1 cellular context compared by ENCODE assay signal in genomic region chr6:12001706-12002070, GRCh38.
TF ChIP-seq lines count a peak whose summit lies in the region.

No MANE protein-coding gene starts in this region.

TF ChIP-seq in HepG2, 621 proteins besides CTCF, POLR2A, EP300 and RAD21 (continued from another document):
- TF ChIP-seq ZNF512B (CRISPR knock-in tag; IDR thresholded peaks at IDR 0.05; ENCODE audit: borderline replicate concordance) (0 out of 2 replicates have a peak, but pooled peaks have one; percentile 52), SOX13 (IDR thresholded peaks at IDR 0.05) (no peak), SOX13 (CRISPR knock-in tag; conservative IDR thresholded peaks at IDR 0.05 in 1 of 2, IDR thresholded peaks at IDR 0.05 in 1 of 2) (peak in 1 of 2 experiments; percentile 82; a peak in 2 of 4 replicates), ZFX (CRISPR knock-in tag; IDR thresholded peaks at IDR 0.05; ENCODE audit: low read depth) (no peak), ZNF605 (CRISPR knock-in tag; IDR thresholded peaks at IDR 0.05) (no peak), E2F1 (CRISPR knock-in tag; IDR thresholded peaks at IDR 0.05) (no peak), CEBPB (IDR thresholded peaks at IDR 0.05; ENCODE audit: borderline replicate concordance, low read depth, low read length) (peak; percentile 70; the same call in 1 of the 2 replicates), RXRB (CRISPR knock-in tag; IDR thresholded peaks at IDR 0.05; ENCODE audit: borderline replicate concordance) (peak; percentile 55), KDM2A (CRISPR knock-in tag; IDR thresholded peaks at IDR 0.05; ENCODE audit: borderline replicate concordance, low read depth) (no peak), SYNCRIP (IDR thresholded peaks at IDR 0.05; ENCODE audit: insufficient read depth, low read depth, low read length) (no peak), HNF4A (CRISPR knock-in tag; IDR thresholded peaks at IDR 0.05) (peak; percentile 89), SUZ12 (IDR thresholded peaks at IDR 0.05; ENCODE audit: low read depth, low read length) (no peak), ZNF17 (CRISPR knock-in tag; IDR thresholded peaks at IDR 0.05) (no peak), SOX5 (CRISPR knock-in tag; IDR thresholded peaks at IDR 0.05; ENCODE audit: borderline replicate concordance) (peak; percentile 76), ASH2L (IDR thresholded peaks at IDR 0.05; ENCODE audit: insufficient read length, low read depth, low read length) (peak; percentile 70), KDM6A (CRISPR knock-in tag; IDR thresholded peaks at IDR 0.05; ENCODE audit: low read depth) (peak; percentile 48; the same call in 1 of the 2 replicates)
TF ChIP-seq in HepG2: peak in this region for 27.
